ENCODE assay signal across 20 cellular contexts in the genomic region with DNA sequence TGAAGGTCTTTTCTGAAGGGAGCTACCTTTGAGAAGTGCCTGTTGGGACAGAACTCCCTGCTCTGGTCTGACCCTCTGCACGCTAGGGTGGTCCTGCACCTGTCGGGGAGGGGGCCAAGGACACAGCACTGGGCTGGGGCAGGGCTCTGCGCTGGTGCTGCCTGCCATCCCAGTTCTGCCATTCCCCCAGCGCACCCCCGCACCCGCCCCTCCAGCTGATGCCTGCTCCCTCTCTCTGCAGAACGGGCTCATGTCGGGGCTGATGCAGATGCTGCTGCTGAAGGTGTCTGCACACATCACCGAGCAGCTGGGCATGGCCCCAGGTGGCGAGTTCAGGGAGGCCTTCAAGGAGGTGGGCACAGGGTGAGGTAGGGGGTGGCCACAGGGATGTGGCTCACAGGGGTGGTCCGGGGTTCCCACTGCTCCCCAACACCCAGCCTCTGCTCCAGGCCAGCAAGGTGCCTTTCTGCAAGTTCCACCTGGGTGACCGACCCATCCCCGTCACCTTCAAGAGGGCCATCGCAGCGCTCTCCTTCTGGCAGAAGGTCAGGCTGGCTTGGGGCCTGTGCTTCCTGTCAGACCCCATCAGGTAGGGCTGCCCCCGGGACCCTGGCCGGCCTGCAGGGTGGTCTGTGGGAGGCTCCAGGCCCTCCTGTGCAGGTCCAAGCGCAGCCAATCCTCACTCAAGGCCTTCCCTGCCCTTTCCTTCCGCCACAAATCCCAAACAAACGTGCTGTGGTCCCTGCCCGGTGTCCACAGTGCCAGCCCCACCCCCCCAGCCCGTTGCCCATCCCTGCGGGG.
DNase-seq lines count a peak whose midpoint lies in the region; TF ChIP-seq lines count a peak whose summit lies in the region.
"Had no signal": no experiment of that assay in that cellular context is flagged by ENCODE, and none has a peak within 500 bp of the region (broad histone marks: within the 10 kb centered on the region; RNA-seq: fewer than 3 reads in every experiment).

No MANE protein-coding gene starts in this region.

- peaks cover 7% of the 10 kb centered on the region; the same call in 1 of the 2 replicates for H3K79me2 ChIP-seq in OCI-LY1 (ENCODE audit: insufficient read depth, low read length)

- H3K9me2 ChIP-seq in OCI-LY1 (ENCODE audit: low read depth, low read length) = no peaks in the 10 kb centered on the region

- no peak for TF ChIP-seq CTCF in OCI-LY1 (IDR thresholded peaks at IDR 0.05; ENCODE audit: low read length)

- H3K9me3 ChIP-seq in BLaER1 (no peaks in the 10 kb centered on the region), OCI-LY1 (ENCODE audit: low read length) (no peaks in the 10 kb centered on the region)
- H3K9me3 ChIP-seq: ascending aorta, esophagus squamous epithelium, psoas muscle, thyroid gland had no signal

- H3K27me3 ChIP-seq in BLaER1 (no peaks in the 10 kb centered on the region), OCI-LY1 (ENCODE audit: insufficient read depth, low read length) (no peaks in the 10 kb centered on the region)
- H3K27me3 ChIP-seq: ascending aorta, esophagus squamous epithelium, thyroid gland had no signal

- no peak overlapping the region for H2AFZ ChIP-seq in OCI-LY1 (ENCODE audit: low read length)

- H3K4me1 ChIP-seq in BLaER1 = peaks cover 85% of the 10 kb centered on the region
- peaks cover 72% of the 10 kb centered on the region for H3K4me1 ChIP-seq in OCI-LY1 (ENCODE audit: insufficient read depth, low read length, severe bottlenecking)

- H3K4me2 ChIP-seq in BLaER1 = peak overlapping the region; percentile 98
- no peak overlapping the region for H3K4me2 ChIP-seq in OCI-LY1 (ENCODE audit: low read length)

- H3K36me3 ChIP-seq in BLaER1 (peaks cover 65% of the 10 kb centered on the region), OCI-LY1 (ENCODE audit: insufficient read depth, low read length) (peaks cover 61% of the 10 kb centered on the region)

- peaks cover 6% of the 10 kb centered on the region for H3F3A ChIP-seq in OCI-LY1 (ENCODE audit: insufficient read depth, low read length)

- H3K4me3 ChIP-seq in BLaER1 = no peak overlapping the region
- H3K4me3 ChIP-seq in OCI-LY1 (ENCODE audit: low read depth, low read length, poor library complexity, severe bottlenecking) = no peak overlapping the region
- H3K4me3 ChIP-seq: ascending aorta, esophagus squamous epithelium, psoas muscle, thyroid gland had no signal

- H3K27ac ChIP-seq in BLaER1 = no peak overlapping the region
- peak overlapping the region; percentile 100 for H3K27ac ChIP-seq in OCI-LY1 (ENCODE audit: low read depth, low read length, poor library complexity, severe bottlenecking)
- H3K27ac ChIP-seq: ascending aorta, esophagus squamous epithelium, psoas muscle, thyroid gland, WERI-Rb-1 had no signal

- H3K9ac ChIP-seq in BLaER1 (no peak overlapping the region), OCI-LY1 (ENCODE audit: low read length) (no peak overlapping the region)

- H4K20me1 ChIP-seq in BLaER1 (peaks cover 57% of the 10 kb centered on the region), OCI-LY1 (ENCODE audit: insufficient read depth, low read length) (no peaks in the 10 kb centered on the region)

- no peak for DNase-seq in NCI-H1092 (lab: John Stamatoyannopoulos, UW)
- no peak for DNase-seq in NCI-H748 treated with DMSO at 0.1 percent for 48 hours (lab: John Stamatoyannopoulos, UW)
- DNase-seq: activated CD4-positive, alpha-beta T cell treated with anti-CD3 and anti-CD28 coated beads, Interleukin-2, amount 50 U/mL, for 1 hour; activated CD8-positive, alpha-beta memory T cell treated with anti-CD3 and anti-CD28 coated beads, Interleukin-2, amount 50 U/mL, for 4 hours; activated naive CD8-positive, alpha-beta T cell treated with anti-CD3 and anti-CD28 coated beads for 36 hours; C1 segment of cervical spinal cord; Calu3; esophagus squamous epithelium; KBM-7; left colon; NCI-H1436; NCI-H446; OCI-M1; psoas muscle; stimulated activated naive CD8-positive, alpha-beta T cell treated with anti-CD3 and anti-CD28 coated beads, Interleukin-15, amount 100 ng/mL, for 72 hours; thyroid gland; WERI-Rb-1 had no signal
